ENCODE assay signal across 9 cellular contexts in the genomic region with DNA sequence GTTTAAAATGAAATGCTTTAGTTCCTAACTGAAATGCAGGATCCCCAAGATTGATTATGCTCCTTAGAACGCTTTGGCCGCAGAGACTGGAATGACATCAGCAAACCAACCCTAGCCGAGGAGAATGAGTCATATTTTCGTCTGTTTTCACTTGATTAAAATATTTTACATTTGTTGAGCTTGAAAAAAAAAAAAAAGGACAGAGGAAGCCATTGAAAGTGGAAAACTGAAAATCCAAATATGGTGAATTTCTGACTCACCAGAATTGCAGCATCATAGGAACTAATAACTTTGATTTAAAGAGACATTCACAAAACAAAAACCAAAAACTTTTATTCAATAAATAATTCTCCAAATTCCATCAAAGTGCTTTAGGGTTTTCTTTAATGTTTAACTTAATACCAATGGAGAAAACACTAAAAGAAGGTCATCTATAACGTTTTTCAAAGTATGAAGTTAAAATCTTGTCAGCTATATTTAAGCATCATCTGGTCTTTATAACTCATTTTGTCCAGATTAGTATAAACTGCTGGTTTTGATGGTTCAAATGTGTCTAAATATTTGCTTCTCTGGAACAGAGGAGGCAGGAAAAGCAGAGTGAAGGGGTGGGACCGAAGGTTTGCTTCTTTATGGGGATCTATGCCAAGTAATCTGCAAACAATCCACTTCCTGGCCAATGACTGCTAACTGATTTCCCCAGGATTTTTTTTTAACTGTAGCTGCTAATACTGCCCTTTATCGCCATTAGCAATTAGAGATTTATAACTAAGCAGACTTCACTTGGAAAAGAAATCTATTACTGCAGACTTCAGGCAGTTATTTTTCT. TPM values are rescaled to one million over a fixed set of nuclear protein-coding genes. Genes with fewer than 3 reads are reported as not detected.
DNase-seq lines count a peak whose midpoint lies in the region; ATAC-seq and TF ChIP-seq lines count a peak whose summit lies in the region.
"Had no signal": no experiment of that assay in that cellular context is flagged by ENCODE, and none has a peak within 500 bp of the region (broad histone marks: within the 10 kb centered on the region; RNA-seq: fewer than 3 reads in every experiment).

No MANE protein-coding gene starts in this region.

- no peaks in the 10 kb centered on the region for H3K36me3 Mint-ChIP-seq in activated T-helper 17 cell treated with anti-CD3 and anti-CD28 coated beads, Interleukin-2, amount 50 U/mL, for 72 hours (ENCODE audit: low read depth)

- H3K9me3 Mint-ChIP-seq in activated T-helper 17 cell treated with anti-CD3 and anti-CD28 coated beads, Interleukin-2, amount 50 U/mL, for 72 hours: no peaks in the 10 kb centered on the region

- DNase-seq in activated CD4-positive, alpha-beta T cell treated with anti-CD3 and anti-CD28 coated beads for 48 hours: peak; percentile 28
- no peak for DNase-seq in activated CD4-positive, alpha-beta T cell treated with anti-CD3 and anti-CD28 coated beads, Interleukin-2, amount 50 U/mL, for 1 hour
- DNase-seq in iPS-NIHi11 (ENCODE audit: low spot score): peak; percentile 21
- peak; percentile 47 for DNase-seq in superior temporal gyrus (ENCODE audit: extremely low spot score)
- DNase-seq in NCI-H1048 (lab: John Stamatoyannopoulos, UW): no peak
- no peak for DNase-seq in NCI-H2171 (lab: John Stamatoyannopoulos, UW)
- no peak for DNase-seq in GM10248 (ENCODE audit: extremely low spot score)
- DNase-seq: DND-41 had no signal

- H3K27me3 Mint-ChIP-seq in activated T-helper 17 cell treated with anti-CD3 and anti-CD28 coated beads, Interleukin-2, amount 50 U/mL, for 72 hours: peaks cover 5% of the 10 kb centered on the region

- no peak overlapping the region for H3K4me3 Mint-ChIP-seq in activated T-helper 17 cell treated with anti-CD3 and anti-CD28 coated beads, Interleukin-2, amount 50 U/mL, for 72 hours

- CTCF ChIA-PET in GM10248 (lab: Yijun Ruan, JAX): interaction anchor here (1.4 kb wide), 1 partner anchor 21 kb away, joined by 4 read pairs; no protein-coding TSS in a partner anchor

- H3K27ac Mint-ChIP-seq in activated T-helper 17 cell treated with anti-CD3 and anti-CD28 coated beads, Interleukin-2, amount 50 U/mL, for 72 hours: no peak overlapping the region

- H3K4me1 Mint-ChIP-seq in activated T-helper 17 cell treated with anti-CD3 and anti-CD28 coated beads, Interleukin-2, amount 50 U/mL, for 72 hours: no peaks in the 10 kb centered on the region

- POLR2A ChIA-PET in GM10248 (lab: Yijun Ruan, JAX): no interaction called here

- no peak for TF ChIP-seq CTCF in GM10248 (IDR thresholded peaks at IDR 0.05; ENCODE audit: control extremely low read depth, extremely low read depth, low read depth, missing control alignments)

- peak; percentile 82 for ATAC-seq in activated T-helper 17 cell treated with anti-CD3 and anti-CD28 coated beads, Interleukin-2, amount 50 U/mL, for 72 hours (replicated peaks)

RNA-seq across cellular contexts. Expression of a gene that starts 30.9 kb away (rescaled TPM):
- under 1 TPM; 0.32 to 0.77 TPM for total RNA-seq in activated T-helper 17 cell treated with anti-CD3 and anti-CD28 coated beads, Interleukin-2, amount 50 U/mL, for 72 hours

Comparison
In these comparisons a context has a peak if more than half of its experiments do, and no peak if none do; other contexts are left out.
1. DNase-seq: peak in activated CD4-positive, alpha-beta T cell treated with anti-CD3 and anti-CD28 coated beads for 48 hours (single experiment), iPS-NIHi11 (single experiment) and superior temporal gyrus (single experiment); none in activated CD4-positive, alpha-beta T cell treated with anti-CD3 and anti-CD28 coated beads, Interleukin-2, amount 50 U/mL, for 1 hour (single experiment), NCI-H1048 (single experiment), NCI-H2171 (single experiment) and GM10248 (single experiment).